12 cellular contexts compared by ENCODE assay signal in genomic region chr3:15171096-15171495, GRCh38. TPM values are rescaled to one million over a fixed set of nuclear protein-coding genes. Genes with fewer than 3 reads are reported as not detected.
DNase-seq lines count a peak whose midpoint lies in the region; ATAC-seq, FAIRE-seq and TF ChIP-seq lines count a peak whose summit lies in the region.
"Had no signal": no experiment of that assay in that cellular context is flagged by ENCODE, and none has a peak within 500 bp of the region (broad histone marks: within the 10 kb centered on the region; RNA-seq: fewer than 3 reads in every experiment).

No MANE protein-coding gene starts in this region.

- no peak for TF ChIP-seq CTCF in hepatocyte (IDR thresholded peaks at IDR 0.05; ENCODE audit: poor library complexity)
- TF ChIP-seq CTCF in kidney (IDR thresholded peaks at IDR 0.05; ENCODE audit: borderline replicate concordance, extremely low read depth, insufficient read depth) = no peak

- WGBS in hepatocyte (ENCODE audit: low lambda C conversion rate, missing lambda C conversion rate) = 56% methylated on average over 3 of the region's 3 CpGs

- H3K9ac ChIP-seq in kidney (ENCODE audit: low read length in 2 of 2) = no peak overlapping the region

- H2AFZ ChIP-seq in hepatocyte = no peak overlapping the region

- no peaks in the 10 kb centered on the region for H3K9me2 ChIP-seq in hepatocyte (replicated peaks; ENCODE audit: insufficient read depth)

- peak; percentile 86 for ATAC-seq in GM18511 (IDR thresholded peaks at IDR 0.05; ENCODE audit: unreplicated experiment)
- ATAC-seq in GM21786 (IDR thresholded peaks at IDR 0.05; ENCODE audit: unreplicated experiment) = peak; percentile 55
- ATAC-seq: activated T-helper 17 cell treated with anti-CD3 and anti-CD28 coated beads, Interleukin-2, amount 50 U/mL, for 72 hours had no signal

- H4K20me1 ChIP-seq in hepatocyte (ENCODE audit: insufficient read depth, poor library complexity, severe bottlenecking) = no peaks in the 10 kb centered on the region

- H3K9me3 ChIP-seq in hepatocyte (ENCODE audit: low read depth) (no peaks in the 10 kb centered on the region), kidney (ENCODE audit: control insufficient read depth in 1 of 2, low read length in 2 of 2) (no peaks in the 10 kb centered on the region)

- no peaks in the 10 kb centered on the region for H3K36me3 ChIP-seq in hepatocyte (replicated peaks; ENCODE audit: insufficient read depth, low read depth)
- no peaks in the 10 kb centered on the region for H3K36me3 ChIP-seq in kidney (ENCODE audit: control insufficient read depth in 1 of 2, insufficient read depth in 2 of 2, low read length in 2 of 2)

- peak overlapping the region; percentile 19 for H3K4me2 ChIP-seq in hepatocyte

- DNase-seq in HuH-7.5 (ENCODE audit: low spot score) (peak; percentile 94), hepatocyte (ENCODE audit: low spot score) (peak; percentile 22), GOT3 (lab: John Stamatoyannopoulos, UW) (no peak), NCI-H2227 (lab: John Stamatoyannopoulos, UW; ENCODE audit: unreplicated experiment) (no peak), kidney (no peak), NCI-H748 treated with DMSO at 0.1 percent for 48 hours (lab: John Stamatoyannopoulos, UW) (no peak)
- DNase-seq: glutamatergic neuron, H9, NCI-H1930 had no signal

- H3K27ac ChIP-seq in hepatocyte (no peak overlapping the region), kidney (ENCODE audit: low read depth in 2 of 2, low read length in 2 of 2) (no peak overlapping the region)

- intact Hi-C loops in kidney (cut with DNase I) = no loop called here

- no peaks in the 10 kb centered on the region for H3K79me2 ChIP-seq in hepatocyte

- H3K4me1 ChIP-seq in hepatocyte (ENCODE audit: insufficient read depth) = no peaks in the 10 kb centered on the region
- no peaks in the 10 kb centered on the region for H3K4me1 ChIP-seq in kidney (ENCODE audit: control insufficient read depth in 1 of 2, insufficient read depth in 1 of 2, low read depth in 1 of 2, low read length in 2 of 2)

- no peak overlapping the region for H3K4me3 ChIP-seq in hepatocyte
- no peak overlapping the region for H3K4me3 ChIP-seq in kidney (ENCODE audit: low read length in 2 of 2)

- no peak for FAIRE-seq in kidney (lab: Jason Lieb, UNC)

- peaks cover 17% of the 10 kb centered on the region for H3K27me3 ChIP-seq in hepatocyte

RNA-seq across cellular contexts. Expression of gene CAPN7, which starts 35.0 kb away (rescaled TPM):
- total RNA-seq in hepatocyte (48.5 and 60.3 TPM in 2 replicates), kidney (40.7 TPM)
- polyA plus RNA-seq in hepatocyte (21.6 and 24.3 TPM in 2 replicates), kidney (ENCODE audit: insufficient read depth, low read depth, low replicate concordance) (14.9 TPM)

Comparison
In these comparisons a context has a peak if more than half of its experiments do, and no peak if none do; other contexts are left out.
1. DNase-seq: peak in HuH-7.5 (single experiment) and hepatocyte (single experiment); none in GOT3 (single experiment), NCI-H2227 (single experiment), kidney (single experiment) and NCI-H748 treated with DMSO at 0.1 percent for 48 hours (single experiment).